In genomic region chr17:10171057-10171456, GRCh38 we compare ENCODE assay signal across 15 cellular contexts. TPM values are rescaled to one million over a fixed set of nuclear protein-coding genes. Genes with fewer than 3 reads are reported as not detected.
DNase-seq lines count a peak whose midpoint lies in the region; ATAC-seq and TF ChIP-seq lines count a peak whose summit lies in the region.
"Had no signal": no experiment of that assay in that cellular context is flagged by ENCODE, and none has a peak within 500 bp of the region (broad histone marks: within the 10 kb centered on the region; RNA-seq: fewer than 3 reads in every experiment).

No MANE protein-coding gene starts in this region.

- ATAC-seq in activated T-cell treated with anti-CD3 and anti-CD28 coated beads, Interleukin-2, amount 50 U/mL, for 72 hours (replicated peaks in 1 of 2) = no peak
- ATAC-seq in T-cell (replicated peaks in 1 of 4) (no peak), T-helper 17 cell (no peak)
- ATAC-seq: K562 had no signal

- peak overlapping the region; percentile 2 for H3K27ac Mint-ChIP-seq in activated T-cell treated with anti-CD3 and anti-CD28 coated beads, Interleukin-2, amount 50 U/mL, for 72 hours
- H3K27ac Mint-ChIP-seq in nephron (peak overlapping the region; percentile 48 to 68 (median 61)), T-cell (no peak overlapping the region), T-helper 17 cell (no peak overlapping the region)
- H3K27ac Mint-ChIP-seq: activated naive CD8-positive, alpha-beta T cell treated with anti-CD3 and anti-CD28 coated beads, Interleukin-2, amount 10 ng/mL, durations not matched to agents 7 days and 5 days had no signal

- no peak for TF ChIP-seq POLR2A in uterus (IDR thresholded peaks at IDR 0.05)

- DNase-seq in activated T-cell treated with anti-CD3 and anti-CD28 coated beads, Interleukin-2, amount 50 U/mL, for 72 hours = no peak
- DNase-seq in activated T-cell treated with anti-CD3 and anti-CD28 coated beads, Interleukin-2, amount 50 U/mL, for 1 hour = no peak
- DNase-seq in fibroblast of mammary gland (ENCODE audit: low read depth) (peak; percentile 37), uterus (peak; percentile 79 to 85), T-cell (no peak), T-helper 17 cell (no peak)
- DNase-seq in stimulated activated naive CD4-positive, alpha-beta T cell (lab: John Stamatoyannopoulos, UW) = no peak
- DNase-seq: 8988T; activated naive CD8-positive, alpha-beta T cell treated with anti-CD3 and anti-CD28 coated beads, Interleukin-2, amount 10 ng/mL, durations not matched to agents 7 days and 5 days; dermis blood vessel endothelial cell; lower lobe of right lung; T1000 had no signal

- peaks cover 17% of the 10 kb centered on the region for H3K4me1 Mint-ChIP-seq in activated T-cell treated with anti-CD3 and anti-CD28 coated beads, Interleukin-2, amount 50 U/mL, for 72 hours (ENCODE audit: low read depth)
- H3K4me1 Mint-ChIP-seq in nephron = peaks cover 30% of the 10 kb centered on the region
- H3K4me1 Mint-ChIP-seq in T-cell = peaks cover 14 to 25% (median 15%) of the 10 kb centered on the region in 3 donors
- no peaks in the 10 kb centered on the region for H3K4me1 Mint-ChIP-seq in T-helper 17 cell

- no peaks in the 10 kb centered on the region for H3K27me3 ChIP-seq in uterus

- no peak overlapping the region for H3K4me3 ChIP-seq in fibroblast of mammary gland (ENCODE audit: control insufficient read depth, low read depth, low read length)
- no peak overlapping the region for H3K4me3 ChIP-seq in uterus
- H3K4me3 ChIP-seq: K562, lower lobe of right lung, prostate gland had no signal

- peaks cover 1 to 6% of the 10 kb centered on the region in 2 donors for H3K36me3 Mint-ChIP-seq in activated T-cell treated with anti-CD3 and anti-CD28 coated beads, Interleukin-2, amount 50 U/mL, for 72 hours (ENCODE audit: insufficient read depth in 2 of 2)
- peaks cover 4% of the 10 kb centered on the region for H3K36me3 Mint-ChIP-seq in nephron (ENCODE audit: low read depth)
- H3K36me3 Mint-ChIP-seq in T-cell = no peaks in the 10 kb centered on the region
- H3K36me3 Mint-ChIP-seq in T-helper 17 cell (ENCODE audit: low read depth) = no peaks in the 10 kb centered on the region
- H3K36me3 Mint-ChIP-seq: activated naive CD8-positive, alpha-beta T cell treated with anti-CD3 and anti-CD28 coated beads, Interleukin-2, amount 10 ng/mL, durations not matched to agents 7 days and 5 days had no signal

- intact Hi-C loops in uterus (cut with DNase I; ENCODE audit: low total_unique reads) = no loop called here

- POLR2A ChIA-PET in T-cell (lab: Charles Lee) = no interaction called here

- peak overlapping the region; percentile 65 to 72 for H3K27ac ChIP-seq in uterus
- H3K27ac ChIP-seq: lower lobe of right lung, prostate gland had no signal

- H3K4me3 Mint-ChIP-seq in activated T-cell treated with anti-CD3 and anti-CD28 coated beads, Interleukin-2, amount 50 U/mL, for 72 hours = no peak overlapping the region
- peak overlapping the region in 1 of 3 experiments; percentile 2 for H3K4me3 Mint-ChIP-seq in nephron
- no peak overlapping the region for H3K4me3 Mint-ChIP-seq in T-cell
- no peak overlapping the region for H3K4me3 Mint-ChIP-seq in T-helper 17 cell
- H3K4me3 Mint-ChIP-seq: activated naive CD8-positive, alpha-beta T cell treated with anti-CD3 and anti-CD28 coated beads, Interleukin-2, amount 10 ng/mL, durations not matched to agents 7 days and 5 days had no signal

- CTCF ChIA-PET in T-cell (lab: Charles Lee) = no interaction called here

- TF ChIP-seq CTCF in fibroblast of mammary gland (conservative IDR thresholded peaks at IDR 0.05; ENCODE audit: control insufficient read depth, insufficient read depth, low read depth, low read length) (no peak), nephron (IDR thresholded peaks at IDR 0.05; ENCODE audit: unreplicated experiment in 3 of 3) (no peak), uterus (IDR thresholded peaks at IDR 0.05) (no peak)

- H3K36me3 ChIP-seq in uterus = no peaks in the 10 kb centered on the region
- H3K36me3 ChIP-seq: lower lobe of right lung, prostate gland had no signal

- no peaks in the 10 kb centered on the region for H3K9me3 Mint-ChIP-seq in activated T-cell treated with anti-CD3 and anti-CD28 coated beads, Interleukin-2, amount 50 U/mL, for 72 hours
- H3K9me3 Mint-ChIP-seq in nephron = peaks cover 4% of the 10 kb centered on the region
- H3K9me3 Mint-ChIP-seq in T-cell = peaks cover 3 to 4% (median 4%) of the 10 kb centered on the region in 3 donors
- H3K9me3 Mint-ChIP-seq: activated naive CD8-positive, alpha-beta T cell treated with anti-CD3 and anti-CD28 coated beads, Interleukin-2, amount 10 ng/mL, durations not matched to agents 7 days and 5 days had no signal

- peaks cover 34% of the 10 kb centered on the region for H3K27me3 Mint-ChIP-seq in activated T-cell treated with anti-CD3 and anti-CD28 coated beads, Interleukin-2, amount 50 U/mL, for 72 hours (ENCODE audit: low read depth)
- H3K27me3 Mint-ChIP-seq in nephron (ENCODE audit: low read depth) = peaks cover 28% of the 10 kb centered on the region
- H3K27me3 Mint-ChIP-seq in T-cell = peaks cover 18 to 28% of the 10 kb centered on the region in 2 donors
- peaks cover 18% of the 10 kb centered on the region for H3K27me3 Mint-ChIP-seq in T-helper 17 cell

- peaks cover 8 to 9% of the 10 kb centered on the region in 2 donors for H3K4me1 ChIP-seq in uterus
- H3K4me1 ChIP-seq: prostate gland had no signal

- H3K9me3 ChIP-seq in uterus = no peaks in the 10 kb centered on the region
- H3K9me3 ChIP-seq in T-helper 17 cell (ENCODE audit: control insufficient read depth, low read length, poor library complexity, severe bottlenecking) = no peaks in the 10 kb centered on the region
- H3K9me3 ChIP-seq: lower lobe of right lung, prostate gland had no signal

RNA-seq across cellular contexts. Expression of gene GAS7, which starts 27.3 kb away (rescaled TPM):
- 1 to 10 TPM in 1 of 2 donors, under 1 TPM in 1; 0.72 to 1.3 TPM for total RNA-seq in activated T-cell treated with anti-CD3 and anti-CD28 coated beads, Interleukin-2, amount 50 U/mL, for 72 hours
- total RNA-seq in uterus (10 to 100 TPM; 12.8 to 95.9 (median 40.8) TPM), T-cell (10 to 100 TPM in 1 of 5 donors, 1 to 10 TPM in 3, under 1 TPM in 1; 0.93 to 10.5 (median 3.8) TPM), T-helper 17 cell (1 to 10 TPM; 1.1 to 5.2 TPM)

Comparison
In these comparisons a context has a peak if more than half of its experiments do, and no peak if none do; other contexts are left out.
1. DNase-seq: peak in fibroblast of mammary gland (single experiment) and uterus (2 of 2); none in activated T-cell treated with anti-CD3 and anti-CD28 coated beads, Interleukin-2, amount 50 U/mL, for 72 hours (0 of 2), activated T-cell treated with anti-CD3 and anti-CD28 coated beads, Interleukin-2, amount 50 U/mL, for 1 hour (single experiment), T-cell (0 of 34), stimulated activated naive CD4-positive, alpha-beta T cell (0 of 6) and T-helper 17 cell (0 of 3).
2. H3K27ac Mint-ChIP-seq: peak in activated T-cell treated with anti-CD3 and anti-CD28 coated beads, Interleukin-2, amount 50 U/mL, for 72 hours (single experiment) and nephron (3 of 3); none in T-cell (0 of 2) and T-helper 17 cell (single experiment).